Comparison of ENCODE assay signal across 23 cellular contexts in the genomic region with DNA sequence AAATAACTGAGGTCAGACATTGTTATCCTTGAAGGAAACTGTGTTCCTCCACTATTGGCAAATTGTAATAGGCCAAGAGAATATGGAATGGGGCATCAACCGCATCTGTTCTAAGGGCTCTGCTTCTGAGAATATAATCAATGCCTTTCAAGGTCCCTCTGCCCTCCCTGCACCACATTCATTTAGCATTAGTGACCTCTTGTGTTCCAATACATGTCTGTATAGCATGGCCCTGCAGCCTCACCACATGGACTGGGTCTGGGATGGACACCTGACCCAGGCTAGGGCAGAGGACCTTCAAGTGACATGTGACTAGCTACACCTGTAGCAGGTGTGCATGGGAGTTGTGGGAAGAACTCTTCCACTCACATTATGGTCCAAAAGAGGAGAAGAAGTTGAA.
"Had no signal": no experiment of that assay in that cellular context is flagged by ENCODE, and none has a peak within 500 bp of the region (broad histone marks: within the 10 kb centered on the region; RNA-seq: fewer than 3 reads in every experiment).

No MANE protein-coding gene starts in this region.

- H3K36me3 ChIP-seq: MG63, SJSA1 had no signal

- H3K4me3 ChIP-seq: MG63, SJSA1, SK-N-MC had no signal

- FAIRE-seq: RCC 7860 had no signal

- H3K9me3 ChIP-seq: MG63 had no signal

- DNase-seq: Karpas-422, KG1, MG63, NCI-H1092, NCI-H1105 treated with DMSO at 0.1 percent for 48 hours, NCI-H1417 treated with DMSO at 0.1 percent for 48 hours, NCI-H146, NCI-H1694 treated with DMSO at 0.1 percent for 48 hours, NCI-H1930, NCI-H2081, NCI-H2107, NCI-H226, NCI-H446, NCI-H510A, NCI-H524 treated with DMSO at 0.1 percent for 48 hours, NCI-H69, NCI-H774, Right ventricle myocardium superior, RPMI8226, SIG-M5 had no signal

- H3K27ac ChIP-seq: SJSA1, SK-N-MC had no signal

- H3K27me3 ChIP-seq: MG63, SJSA1 had no signal
